Comparison of ENCODE assay signal across 7 cellular contexts in genomic region chr4:22607382-22607781, GRCh38.
A peak's percentile ranks its signal among the peaks of the same experiment; 100 is the strongest.
DNase-seq lines count a peak whose midpoint lies in the region; ATAC-seq, FAIRE-seq and TF ChIP-seq lines count a peak whose summit lies in the region.

No MANE protein-coding gene starts in this region.

- no peaks in the 10 kb centered on the region for H3K27me3 ChIP-seq in RWPE2 (ENCODE audit: insufficient read depth, poor library complexity, severe bottlenecking)
- H3K27me3 ChIP-seq in breast epithelium, result no peaks in the 10 kb centered on the region
- no peaks in the 10 kb centered on the region for H3K27me3 ChIP-seq in liver (ENCODE audit: control insufficient read depth in 4 of 4, insufficient read depth in 4 of 4, low read length in 3 of 4)

- ATAC-seq in HG03135 (IDR thresholded peaks at IDR 0.05; ENCODE audit: unreplicated experiment), result peak; percentile 91
- peak; percentile 97 for ATAC-seq in RWPE2 (ENCODE audit: low read depth)
- peak; percentile 37 for ATAC-seq in stimulated activated effector memory CD8-positive, alpha-beta T cell treated with anti-CD3 and anti-CD28 coated beads, Interleukin-12 subunit alpha, Interleukin-12 subunit beta, amount 100 ng/mL, for 72 hours

- DNase-seq in GM04504 (ENCODE audit: low read depth) (peak; percentile 2), RWPE2 (ENCODE audit: low spot score) (no peak), breast epithelium (ENCODE audit: low spot score in 2 of 2) (peak in 1 of 2 donors; percentile 20), GM19239 (ENCODE audit: insufficient read length, low spot score) (no peak)
- DNase-seq in stimulated activated effector memory CD8-positive, alpha-beta T cell treated with anti-CD3 and anti-CD28 coated beads, Interleukin-12 subunit alpha, Interleukin-12 subunit beta, amount 100 ng/mL, for 72 hours (ENCODE audit: low spot score in 2 of 2), result no peak

- no peak overlapping the region for H3K9ac ChIP-seq in liver (ENCODE audit: low read depth in 1 of 2, low read length in 2 of 2)

- H3K4me3 ChIP-seq in RWPE2 (ENCODE audit: severe bottlenecking) (no peak overlapping the region), breast epithelium (no peak overlapping the region), liver (ENCODE audit: low read depth in 1 of 3, low read length in 3 of 3) (no peak overlapping the region)

- H3K27ac ChIP-seq in RWPE2 (ENCODE audit: poor library complexity, severe bottlenecking), result no peak overlapping the region
- H3K27ac ChIP-seq in breast epithelium, result no peak overlapping the region
- H3K27ac ChIP-seq in liver (ENCODE audit: low read depth in 1 of 2, low read length in 2 of 2), result no peak overlapping the region

- intact Hi-C loops in breast epithelium (cut with DNase I; ENCODE audit: low total_unique reads), result no loop called here

- H3K9me3 Mint-ChIP-seq in stimulated activated effector memory CD8-positive, alpha-beta T cell treated with anti-CD3 and anti-CD28 coated beads, Interleukin-12 subunit alpha, Interleukin-12 subunit beta, amount 100 ng/mL, for 72 hours, result peaks cover 16% of the 10 kb centered on the region

- H3K4me1 ChIP-seq in RWPE2 (ENCODE audit: insufficient read depth, poor library complexity, severe bottlenecking), result no peaks in the 10 kb centered on the region
- H3K4me1 ChIP-seq in breast epithelium, result no peaks in the 10 kb centered on the region
- H3K4me1 ChIP-seq in liver (ENCODE audit: control insufficient read depth in 4 of 4, insufficient read depth in 4 of 4, low read length in 3 of 4), result peaks cover 0 to 12% (median 0%) of the 10 kb centered on the region in 4 donors

- H3K36me3 Mint-ChIP-seq in stimulated activated effector memory CD8-positive, alpha-beta T cell treated with anti-CD3 and anti-CD28 coated beads, Interleukin-12 subunit alpha, Interleukin-12 subunit beta, amount 100 ng/mL, for 72 hours, result no peaks in the 10 kb centered on the region

- H3K4me3 Mint-ChIP-seq in stimulated activated effector memory CD8-positive, alpha-beta T cell treated with anti-CD3 and anti-CD28 coated beads, Interleukin-12 subunit alpha, Interleukin-12 subunit beta, amount 100 ng/mL, for 72 hours, result no peak overlapping the region

- 23% methylated on average over 3 of the region's 3 CpGs for WGBS in liver

- no peak for TF ChIP-seq POLR2A in breast epithelium (IDR thresholded peaks at IDR 0.05)

- peak; percentile 83 to 93 for TF ChIP-seq RAD21 in liver (IDR thresholded peaks at IDR 0.05)

- H3K9me3 ChIP-seq in RWPE2 (ENCODE audit: severe bottlenecking) (no peaks in the 10 kb centered on the region), breast epithelium (no peaks in the 10 kb centered on the region), liver (ENCODE audit: control insufficient read depth in 4 of 4, low read length in 3 of 4) (no peaks in the 10 kb centered on the region)

- H3K36me3 ChIP-seq in RWPE2 (ENCODE audit: low read depth) (no peaks in the 10 kb centered on the region), breast epithelium (no peaks in the 10 kb centered on the region), liver (ENCODE audit: control insufficient read depth in 4 of 4, insufficient read depth in 3 of 4, low read depth in 1 of 4, low read length in 3 of 4) (no peaks in the 10 kb centered on the region)

- FAIRE-seq in GM19239 (lab: Jason Lieb, UNC), result no peak

- no peak overlapping the region for H3K27ac Mint-ChIP-seq in stimulated activated effector memory CD8-positive, alpha-beta T cell treated with anti-CD3 and anti-CD28 coated beads, Interleukin-12 subunit alpha, Interleukin-12 subunit beta, amount 100 ng/mL, for 72 hours

- no peaks in the 10 kb centered on the region for H3K4me1 Mint-ChIP-seq in stimulated activated effector memory CD8-positive, alpha-beta T cell treated with anti-CD3 and anti-CD28 coated beads, Interleukin-12 subunit alpha, Interleukin-12 subunit beta, amount 100 ng/mL, for 72 hours

- TF ChIP-seq CTCF in RWPE2 (IDR thresholded peaks at IDR 0.05; ENCODE audit: poor library complexity, severe bottlenecking) (peak; percentile 37), breast epithelium (IDR thresholded peaks at IDR 0.05) (peak in 2 of 3 donors; percentile 23 to 26), liver (IDR thresholded peaks at IDR 0.05; ENCODE audit: low read depth, low read length, missing input control) (peak; percentile 73)

TF ChIP-seq in liver, 16 proteins besides CTCF, POLR2A, EP300 and RAD21:
- TF ChIP-seq NR2F2 (IDR thresholded peaks at IDR 0.05) (no peak), GABPA (IDR thresholded peaks at IDR 0.05 in 1 of 2, conservative IDR thresholded peaks at IDR 0.05 in 1 of 2) (peak in 1 of 2 donors; percentile 44)

Comparison
In these comparisons a context has a peak if more than half of its experiments do, and no peak if none do; other contexts are left out.
1. ATAC-seq: peak in every context shown above with its lines; median percentile 97 in RWPE2; 91 in HG03135; 37 in stimulated activated effector memory CD8-positive, alpha-beta T cell treated with anti-CD3 and anti-CD28 coated beads, Interleukin-12 subunit alpha, Interleukin-12 subunit beta, amount 100 ng/mL, for 72 hours.